13 cellular contexts compared by ENCODE assay signal in genomic region chr1:2406451-2407041, GRCh38. TPM values are rescaled to one million over a fixed set of nuclear protein-coding genes. Genes with fewer than 3 reads are reported as not detected.
DNase-seq lines count a peak whose midpoint lies in the region; ATAC-seq, FAIRE-seq and TF ChIP-seq lines count a peak whose summit lies in the region.
"Had no signal": no experiment of that assay in that cellular context is flagged by ENCODE, and none has a peak within 500 bp of the region (broad histone marks: within the 10 kb centered on the region; RNA-seq: fewer than 3 reads in every experiment).

No MANE protein-coding gene starts in this region.

- intact Hi-C loops in gastrocnemius medialis (cut with DNase I; ENCODE audit: low total_unique reads) = no loop called here

- H3K36me3 ChIP-seq in DND-41 (ENCODE audit: insufficient read depth, low read length) (peaks cover 72% of the 10 kb centered on the region), astrocyte (ENCODE audit: insufficient read depth, low read length) (peaks cover 24% of the 10 kb centered on the region), gastrocnemius medialis (peaks cover 0 to 67% of the 10 kb centered on the region in 2 donors)

- H3K27me3 ChIP-seq in DND-41 (ENCODE audit: insufficient read depth, low read length, poor library complexity) (no peaks in the 10 kb centered on the region), astrocyte (ENCODE audit: insufficient read depth, low read length) (no peaks in the 10 kb centered on the region), gastrocnemius medialis (no peaks in the 10 kb centered on the region)
- H3K27me3 ChIP-seq: esophagus squamous epithelium, testis had no signal

- H3K4me1 Mint-ChIP-seq in astrocyte (ENCODE audit: low read depth, unreplicated experiment) = peaks cover 8% of the 10 kb centered on the region
- H3K4me1 Mint-ChIP-seq in nephron progenitor cell = peaks cover 6% of the 10 kb centered on the region

- peaks cover under 1% of the 10 kb centered on the region; the same call in 1 of the 2 replicates for H3K79me2 ChIP-seq in DND-41 (ENCODE audit: insufficient read depth, low read length)
- H3K79me2 ChIP-seq in astrocyte (ENCODE audit: insufficient read depth, low read length) = peaks cover 23% of the 10 kb centered on the region

- H3K4me2 ChIP-seq in DND-41 (ENCODE audit: insufficient read depth, low read length) (no peak overlapping the region), astrocyte (ENCODE audit: low read length) (peak overlapping the region; percentile 24)

- H3K27me3 Mint-ChIP-seq in astrocyte (ENCODE audit: low read depth, unreplicated experiment) = no peaks in the 10 kb centered on the region
- no peaks in the 10 kb centered on the region for H3K27me3 Mint-ChIP-seq in nephron progenitor cell (ENCODE audit: low read depth, poor library complexity)
- H3K27me3 Mint-ChIP-seq: activated naive CD8-positive, alpha-beta T cell treated with anti-CD3 and anti-CD28 coated beads, Interleukin-2, amount 10 ng/mL, durations not matched to agents 7 days and 5 days had no signal

- H3K9ac ChIP-seq in DND-41 (ENCODE audit: low read depth, low read length) (no peak overlapping the region), astrocyte (ENCODE audit: low read length) (peak overlapping the region; percentile 6)

- TF ChIP-seq CTCF in DND-41 (IDR thresholded peaks at IDR 0.05; ENCODE audit: borderline replicate concordance, extremely low read depth, low read length, poor library complexity, severe bottlenecking) (peak; percentile 16), astrocyte (IDR thresholded peaks at IDR 0.05; ENCODE audit: insufficient read depth, low read depth, low read length) (peak; percentile 3), nephron progenitor cell (IDR thresholded peaks at IDR 0.05) (no peak), gastrocnemius medialis (IDR thresholded peaks at IDR 0.05 in 4 of 5, conservative IDR thresholded peaks at IDR 0.05 in 1 of 5) (no peak)

- peaks cover 7% of the 10 kb centered on the region for H3K36me3 Mint-ChIP-seq in astrocyte (ENCODE audit: low read depth, unreplicated experiment)
- peaks cover 32% of the 10 kb centered on the region for H3K36me3 Mint-ChIP-seq in nephron progenitor cell (ENCODE audit: low read depth)

- no peak for TF ChIP-seq POLR2A in gastrocnemius medialis (IDR thresholded peaks at IDR 0.05)

- H3K27ac ChIP-seq in DND-41 (ENCODE audit: low read length) = no peak overlapping the region
- peak overlapping the region; percentile 85 for H3K27ac ChIP-seq in astrocyte (ENCODE audit: low read depth, low read length)
- no peak overlapping the region for H3K27ac ChIP-seq in gastrocnemius medialis
- H3K27ac ChIP-seq: esophagus squamous epithelium, lower lobe of right lung, testis had no signal

- no peak for DNase-seq in DND-41
- peak; percentile 55 for DNase-seq in NCI-H2171 treated with DMSO at 0.1 percent for 48 hours (lab: John Stamatoyannopoulos, UW)
- no peak for DNase-seq in astrocyte (ENCODE audit: low read depth)
- DNase-seq in nephron progenitor cell = no peak
- no peak for DNase-seq in germinal center (ENCODE audit: low spot score)
- DNase-seq in NAMALWA (ENCODE audit: low spot score) = no peak
- no peak for DNase-seq in gastrocnemius medialis
- DNase-seq: activated CD8-positive, alpha-beta memory T cell treated with anti-CD3 and anti-CD28 coated beads, Interleukin-2, amount 50 U/mL, for 4 hours; activated naive CD8-positive, alpha-beta T cell treated with anti-CD3 and anti-CD28 coated beads, Interleukin-2, amount 10 ng/mL, durations not matched to agents 7 days and 5 days; esophagus squamous epithelium; lower lobe of right lung; testis had no signal

- FAIRE-seq in astrocyte (lab: Jason Lieb, UNC) = no peak

- H3K4me1 ChIP-seq in DND-41 (ENCODE audit: insufficient read depth, low read length) (peaks cover 10% of the 10 kb centered on the region), astrocyte (ENCODE audit: insufficient read depth, low read length) (peaks cover 22% of the 10 kb centered on the region), gastrocnemius medialis (peaks cover 3 to 6% of the 10 kb centered on the region in 2 donors)

- no peak overlapping the region for H2AFZ ChIP-seq in DND-41 (ENCODE audit: low read depth, low read length)
- H2AFZ ChIP-seq in astrocyte (ENCODE audit: low read depth, low read length) = no peak overlapping the region

- H3K4me3 ChIP-seq in DND-41 (ENCODE audit: low read depth in 1 of 2, low read length in 2 of 2) = no peak overlapping the region
- no peak overlapping the region for H3K4me3 ChIP-seq in astrocyte (ENCODE audit: insufficient read depth, low read depth, low read length)
- no peak overlapping the region for H3K4me3 ChIP-seq in gastrocnemius medialis
- H3K4me3 ChIP-seq: esophagus squamous epithelium, lower lobe of right lung, testis had no signal

- H3K9me3 ChIP-seq in DND-41 (ENCODE audit: insufficient read depth, low read length, severe bottlenecking) (no peaks in the 10 kb centered on the region), astrocyte (ENCODE audit: insufficient read depth, low read depth, low read length) (no peaks in the 10 kb centered on the region), gastrocnemius medialis (no peaks in the 10 kb centered on the region)
- H3K9me3 ChIP-seq: esophagus squamous epithelium, lower lobe of right lung, testis had no signal

- ATAC-seq in DND-41 (ENCODE audit: insufficient read depth, low read depth) = no peak; the same call in 2 of the 3 replicates
- ATAC-seq in gastrocnemius medialis = no peak
- no peak for ATAC-seq in HG03571 (IDR thresholded peaks at IDR 0.05; ENCODE audit: unreplicated experiment)

- in situ Hi-C loops in gastrocnemius medialis (cut with MboI; ENCODE audit: low sequenced_read_pairs in 4 of 4) = loop anchor here in 1 of 4 donors (25.0 kb wide), 1 partner anchor 381 kb away; no protein-coding TSS in a partner anchor

- H4K20me1 ChIP-seq in DND-41 (ENCODE audit: insufficient read depth, low read length) = peaks cover 30% of the 10 kb centered on the region
- peaks cover 32% of the 10 kb centered on the region for H4K20me1 ChIP-seq in astrocyte (ENCODE audit: insufficient read depth, low read length)

- H3K4me3 Mint-ChIP-seq in astrocyte (ENCODE audit: unreplicated experiment) (no peak overlapping the region), nephron progenitor cell (no peak overlapping the region)
- H3K4me3 Mint-ChIP-seq: activated naive CD8-positive, alpha-beta T cell treated with anti-CD3 and anti-CD28 coated beads, Interleukin-2, amount 10 ng/mL, durations not matched to agents 7 days and 5 days had no signal

- H3K9me3 Mint-ChIP-seq in astrocyte (ENCODE audit: unreplicated experiment) = no peaks in the 10 kb centered on the region
- H3K9me3 Mint-ChIP-seq in nephron progenitor cell = no peaks in the 10 kb centered on the region
- H3K9me3 Mint-ChIP-seq: activated naive CD8-positive, alpha-beta T cell treated with anti-CD3 and anti-CD28 coated beads, Interleukin-2, amount 10 ng/mL, durations not matched to agents 7 days and 5 days had no signal

- peak overlapping the region; percentile 34 for H3K27ac Mint-ChIP-seq in astrocyte (ENCODE audit: unreplicated experiment)
- peak overlapping the region; percentile 22 for H3K27ac Mint-ChIP-seq in nephron progenitor cell
- H3K27ac Mint-ChIP-seq: activated naive CD8-positive, alpha-beta T cell treated with anti-CD3 and anti-CD28 coated beads, Interleukin-2, amount 10 ng/mL, durations not matched to agents 7 days and 5 days had no signal

RNA-seq across cellular contexts. Expression of gene PEX10, which starts 5.8 kb away (rescaled TPM):
- total RNA-seq in astrocyte (16.6 and 18.6 TPM in 2 replicates), gastrocnemius medialis (10 to 100 TPM; 19.2 to 25.7 (median 22.6) TPM)

RNA-seq across cellular contexts. Expression of gene RER1, which starts 14.9 kb away (rescaled TPM):
- total RNA-seq in astrocyte = 197 and 211 TPM in 2 replicates
- 10 to 100 TPM; 51.1 to 60.5 (median 55.4) TPM for total RNA-seq in gastrocnemius medialis

RNA-seq across cellular contexts. Expression of gene MORN1, which starts 15.2 kb away (rescaled TPM):
- total RNA-seq in astrocyte (9.2 and 11.7 TPM in 2 replicates), gastrocnemius medialis (1 to 10 TPM; 1.9 to 4.7 (median 3.5) TPM)

Comparison
In these comparisons a context has a peak if more than half of its experiments do, and no peak if none do; other contexts are left out.
1. CTCF ChIP-seq: peak in DND-41 (single experiment) and astrocyte (single experiment); none in nephron progenitor cell (single experiment) and gastrocnemius medialis (0 of 5).